17 cellular contexts compared by ENCODE assay signal in the genomic region with DNA sequence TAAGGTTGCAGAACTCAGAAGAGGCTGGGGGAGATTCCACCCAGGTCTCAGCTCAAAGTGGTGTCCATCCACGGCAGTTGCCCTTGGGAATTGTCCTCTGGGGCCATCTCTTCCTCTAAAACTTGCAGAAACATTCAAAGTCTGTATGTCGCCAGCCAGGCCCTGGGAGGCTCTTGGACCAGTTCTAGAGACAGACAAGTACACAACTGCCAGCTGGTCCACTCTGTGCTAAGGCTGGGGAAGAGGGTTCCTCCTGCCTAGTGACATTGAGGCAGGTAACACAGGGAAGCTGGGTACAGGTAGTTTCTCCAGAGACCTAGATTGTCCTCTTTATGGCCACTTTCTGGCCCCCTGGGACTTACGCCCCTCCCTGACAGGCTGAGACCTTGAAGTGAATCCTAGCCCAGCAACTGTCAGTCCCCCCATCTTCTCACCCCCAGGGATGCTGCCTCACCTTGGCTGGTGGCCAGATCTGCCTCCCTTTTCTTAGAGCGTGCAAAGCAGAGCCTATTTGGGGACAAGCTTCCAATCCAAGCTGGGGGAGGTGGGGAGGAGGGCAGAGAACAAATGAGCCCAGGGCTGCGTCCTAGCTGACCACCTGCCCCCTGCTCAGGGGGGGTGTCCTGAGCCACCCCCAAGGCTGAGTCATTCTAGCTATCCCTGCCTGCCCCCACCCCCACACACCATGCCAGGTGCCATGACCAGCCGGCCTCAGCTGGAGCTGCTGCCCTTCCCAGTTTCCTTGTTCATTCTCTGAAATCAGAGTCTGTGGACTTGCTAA. TPM values are rescaled to one million over a fixed set of nuclear protein-coding genes. Genes with fewer than 3 reads are reported as not detected.
DNase-seq lines count a peak whose midpoint lies in the region; ATAC-seq and TF ChIP-seq lines count a peak whose summit lies in the region.
"Had no signal": no experiment of that assay in that cellular context is flagged by ENCODE, and none has a peak within 500 bp of the region (broad histone marks: within the 10 kb centered on the region; RNA-seq: fewer than 3 reads in every experiment).

No MANE protein-coding gene starts in this region.

- H4K20me1 ChIP-seq in GM23338 (replicated peaks; ENCODE audit: insufficient read depth), result peaks cover 11% of the 10 kb centered on the region

- H3K9me3 Mint-ChIP-seq in endodermal cell, result no peaks in the 10 kb centered on the region
- H3K9me3 Mint-ChIP-seq in GM23338, result no peaks in the 10 kb centered on the region; the same call in 2 of the 3 replicates

- H3K27ac Mint-ChIP-seq in endodermal cell (no peak overlapping the region), GM23338 (no peak overlapping the region)

- peaks cover 36% of the 10 kb centered on the region for H3K4me1 ChIP-seq in endodermal cell (ENCODE audit: control insufficient read depth, insufficient read depth, low read length)
- H3K4me1 ChIP-seq in GM23338 (ENCODE audit: insufficient read depth), result peaks cover 61% of the 10 kb centered on the region

- H3K27me3 ChIP-seq in endodermal cell (ENCODE audit: control insufficient read depth, insufficient read depth, low read length, poor library complexity, severe bottlenecking) (no peaks in the 10 kb centered on the region), GM23338 (ENCODE audit: insufficient read depth) (no peaks in the 10 kb centered on the region)

- H3K4me1 Mint-ChIP-seq in endodermal cell (peaks cover 76% of the 10 kb centered on the region), GM23338 (peaks cover 81% of the 10 kb centered on the region)

- H3K4me3 Mint-ChIP-seq in endodermal cell (no peak overlapping the region), GM23338 (no peak overlapping the region)

- H3F3A ChIP-seq in GM23338 (replicated peaks; ENCODE audit: low read depth), result peaks cover 7% of the 10 kb centered on the region; the same call in 1 of the 2 replicates

- H3K4me3 ChIP-seq in endodermal cell (ENCODE audit: low read length) (no peak overlapping the region), GM23338 (no peak overlapping the region)

- H3K9ac ChIP-seq in endodermal cell (ENCODE audit: extremely low read depth, low read length, poor library complexity, severe bottlenecking), result no peak overlapping the region

- peak; percentile 43 for DNase-seq in DMS53 (lab: John Stamatoyannopoulos, UW)
- no peak for DNase-seq in DMS53 treated with DMSO at 0.1 percent for 48 hours (lab: John Stamatoyannopoulos, UW; ENCODE audit: unreplicated experiment)
- peak; percentile 78 for DNase-seq in COLO668 (lab: John Stamatoyannopoulos, UW; ENCODE audit: unreplicated experiment)
- DNase-seq in NCI-H2196 treated with DMSO at 0.1 percent for 48 hours (lab: John Stamatoyannopoulos, UW; ENCODE audit: unreplicated experiment), result peak; percentile 34
- DNase-seq in endodermal cell, result no peak
- DNase-seq in GDM1 (lab: John Stamatoyannopoulos, UW), result no peak
- DNase-seq in NCI-H226, result no peak
- DNase-seq in GM23338 (ENCODE audit: low spot score), result no peak
- DNase-seq: 8988T, Calu3, KG1, NCI-H1048, NCI-H526 had no signal

- WGBS in endodermal cell (ENCODE audit: insufficient coverage in 1 of 2, insufficient read length in 1 of 2), 2 experiments, result 83 to 91% methylated on average over 2 to 6 of the region's 6 CpGs

- TF ChIP-seq CTCF in endodermal cell (conservative IDR thresholded peaks at IDR 0.05), result no peak
- no peak for TF ChIP-seq CTCF in GM23338 (conservative IDR thresholded peaks at IDR 0.05; ENCODE audit: low read depth in 2 of 2)

- H3K36me3 ChIP-seq in endodermal cell (ENCODE audit: control insufficient read depth, insufficient read depth, low read length) (no peaks in the 10 kb centered on the region), GM23338 (ENCODE audit: insufficient read depth) (no peaks in the 10 kb centered on the region; the same call in 1 of the 2 replicates)

- ATAC-seq in GM23338, result no peak
- ATAC-seq: SK-N-SH treated with all-trans-retinoic acid at 6 μM for 48 hours had no signal

- no peaks in the 10 kb centered on the region for H3K9me2 ChIP-seq in GM23338 (ENCODE audit: insufficient read depth)

- no peaks in the 10 kb centered on the region for H3K9me3 ChIP-seq in endodermal cell (ENCODE audit: control insufficient read depth, low read length)

- peak overlapping the region; percentile 2 for H3K27ac ChIP-seq in endodermal cell (ENCODE audit: low read depth, low read length)
- no peak overlapping the region for H3K27ac ChIP-seq in GM23338 (ENCODE audit: low read depth)
- H3K27ac ChIP-seq: C4-2B had no signal

- H3K36me3 Mint-ChIP-seq in endodermal cell (ENCODE audit: low read depth) (peaks cover 16% of the 10 kb centered on the region), GM23338 (ENCODE audit: low read depth) (peaks cover 20% of the 10 kb centered on the region)

- no peak overlapping the region for H2AFZ ChIP-seq in GM23338

- H3K27me3 Mint-ChIP-seq in endodermal cell (ENCODE audit: insufficient read depth) (no peaks in the 10 kb centered on the region), GM23338 (ENCODE audit: insufficient read depth, low read depth, poor library complexity) (peaks cover 14% of the 10 kb centered on the region)

- peaks cover 66% of the 10 kb centered on the region for H3K79me2 ChIP-seq in GM23338 (replicated peaks; ENCODE audit: insufficient read depth)

- H3K4me2 ChIP-seq in GM23338, result no peak overlapping the region; the same call in 1 of the 2 replicates

TF ChIP-seq in GM23338, 12 proteins besides CTCF, POLR2A, EP300 and RAD21 (continues in another document):
- TF ChIP-seq ETS1 (IDR thresholded peaks at IDR 0.05), result no peak
- no peak for TF ChIP-seq STAT1 (IDR thresholded peaks at IDR 0.05; ENCODE audit: unreplicated experiment)
- TF ChIP-seq ZNF114 (CRISPR knock-in tag; IDR thresholded peaks at IDR 0.05), result no peak
- no peak for TF ChIP-seq CREB1 (CRISPR knock-in tag; IDR thresholded peaks at IDR 0.05; ENCODE audit: low read depth)
- TF ChIP-seq EZH2 (IDR thresholded peaks at IDR 0.05; ENCODE audit: low read depth, unreplicated experiment), result no peak
- TF ChIP-seq ZNF331 (CRISPR knock-in tag; IDR thresholded peaks at IDR 0.05; ENCODE audit: low read depth), result no peak
- no peak for TF ChIP-seq JUNB (IDR thresholded peaks at IDR 0.05; ENCODE audit: unreplicated experiment)

RNA-seq across cellular contexts. Expression of gene FAM83F, which starts 8.4 kb away (rescaled TPM):
- total RNA-seq in endodermal cell, result 10 to 100 TPM; 18.9 to 34.1 TPM
- polyA plus RNA-seq in endodermal cell (2013, experiment 1 of 2), result 2.2 TPM
- 1.9 TPM for polyA plus RNA-seq in endodermal cell (2013, experiment 2 of 2)
- total RNA-seq in GM23338 (2014; rRNA removed; shearing (Covaris generic)), result 13.5 and 15.9 TPM in 2 replicates
- polyA plus RNA-seq in GM23338 (2016; fragmentation: Nextera tagmentation; extraction: Ambion mirVana), result 3.5 and 3.7 TPM in 2 replicates
- total RNA-seq: M059J had no signal

RNA-seq across cellular contexts. Expression of gene TMA7B, which starts 42.9 kb away (rescaled TPM):
- not detected for total RNA-seq in endodermal cell
- polyA plus RNA-seq in endodermal cell (2013, experiment 1 of 2), result not detected
- polyA plus RNA-seq in endodermal cell (2013, experiment 2 of 2), result not detected
- not detected in 2 replicates for total RNA-seq in GM23338 (2014; rRNA removed; shearing (Covaris generic))
- polyA plus RNA-seq in GM23338 (2016; fragmentation: Nextera tagmentation; extraction: Ambion mirVana), result not detected in 2 replicates
- total RNA-seq: Calu3, Daoy, M059J had no signal

Comparison
In these comparisons a context has a peak if more than half of its experiments do, and no peak if none do; other contexts are left out.
1. DNase-seq: peak in DMS53 (single experiment), COLO668 (single experiment) and NCI-H2196 treated with DMSO at 0.1 percent for 48 hours (single experiment); none in DMS53 treated with DMSO at 0.1 percent for 48 hours (single experiment), endodermal cell (single experiment), GDM1 (single experiment), NCI-H226 (single experiment) and GM23338 (single experiment).